In genomic region chr9:38200431-38200830, GRCh38 we compare ENCODE assay signal across 25 cellular contexts.
A peak's percentile ranks its signal among the peaks of the same experiment; 100 is the strongest.
DNase-seq lines count a peak whose midpoint lies in the region; ATAC-seq and TF ChIP-seq lines count a peak whose summit lies in the region.
"Had no signal": no experiment of that assay in that cellular context is flagged by ENCODE, and none has a peak within 500 bp of the region (broad histone marks: within the 10 kb centered on the region; RNA-seq: fewer than 3 reads in every experiment).

No MANE protein-coding gene starts in this region.

- no peaks in the 10 kb centered on the region for H3K36me3 ChIP-seq in colonic mucosa
- H3K36me3 ChIP-seq: HAP-1, thoracic aorta had no signal

- H3K9me3 ChIP-seq in colonic mucosa = no peaks in the 10 kb centered on the region
- H3K9me3 ChIP-seq: HAP-1, thoracic aorta had no signal

- no peak overlapping the region for H3K4me3 ChIP-seq in colonic mucosa
- H3K4me3 ChIP-seq: HAP-1, thoracic aorta had no signal

- no peak overlapping the region for H3K9ac ChIP-seq in colonic mucosa (ENCODE audit: low read depth in 2 of 2, low read length in 2 of 2)

- no peak overlapping the region for H3K27ac ChIP-seq in colonic mucosa
- H3K27ac ChIP-seq: thoracic aorta had no signal

- intact Hi-C loops in colonic mucosa (cut with DNase I) = no loop called here

- no peaks in the 10 kb centered on the region for H3K27me3 ChIP-seq in colonic mucosa

- TF ChIP-seq CTCF in colonic mucosa (IDR thresholded peaks at IDR 0.05) = no peak

- peak; percentile 7 for DNase-seq in NCI-H748 (lab: John Stamatoyannopoulos, UW; ENCODE audit: unreplicated experiment)
- DNase-seq in NCI-H748 treated with DMSO at 0.1 percent for 48 hours (lab: John Stamatoyannopoulos, UW) = no peak
- DNase-seq in astrocyte of the hippocampus (ENCODE audit: low read depth, low spot score) = peak; percentile 6
- DNase-seq in inferior parietal cortex (ENCODE audit: extremely low spot score) = peak; percentile 15
- DNase-seq in stimulated activated CD4-positive, alpha-beta T cell treated with anti-CD3 and anti-CD28 coated beads, Interleukin-12 subunit alpha, Interleukin-12 subunit beta, amount 100 ng/mL, for 4 hours = no peak
- DNase-seq in colonic mucosa = no peak
- no peak for DNase-seq in NCI-H187 treated with DMSO at 0.1 percent for 48 hours (lab: John Stamatoyannopoulos, UW)
- DNase-seq: activated B cell treated with CpG ODN at 0.5 μM for 24 hours; activated CD8-positive, alpha-beta memory T cell treated with anti-CD3 and anti-CD28 coated beads, Interleukin-2, amount 10 ng/mL, durations not matched to agents 7 days and 5 days; activated naive CD4-positive, alpha-beta T cell treated with anti-CD3 and anti-CD28 coated beads, Interleukin-2, amount 10 ng/mL, durations not matched to agents 7 days and 5 days; AML-193; amniotic stem cell; CD8-positive, alpha-beta memory T cell; foreskin fibroblast; mammary epithelial cell; NCI-H1105; NCI-H2081; NCI-H446 treated with DMSO at 0.1 percent for 48 hours; SHP77 treated with DMSO at 0.1 percent for 48 hours; stimulated activated naive CD4-positive, alpha-beta T cell treated with Interleukin-2 at 50 U/mL for 16 hours; T1000 had no signal

- no peaks in the 10 kb centered on the region for H3K4me1 ChIP-seq in colonic mucosa
- H3K4me1 ChIP-seq: HAP-1 had no signal

- ATAC-seq in GM18873 (IDR thresholded peaks at IDR 0.05; ENCODE audit: low FRiP score, unreplicated experiment) = no peak
- ATAC-seq: activated CD8-positive, alpha-beta memory T cell treated with anti-CD3 and anti-CD28 coated beads, Interleukin-2, amount 10 ng/mL, durations not matched to agents 7 days and 5 days; Panc1 had no signal

Comparison
In these comparisons a context has a peak if more than half of its experiments do, and no peak if none do; other contexts are left out.
1. DNase-seq: peak in NCI-H748 (single experiment), astrocyte of the hippocampus (single experiment) and inferior parietal cortex (single experiment); none in NCI-H748 treated with DMSO at 0.1 percent for 48 hours (single experiment), stimulated activated CD4-positive, alpha-beta T cell treated with anti-CD3 and anti-CD28 coated beads, Interleukin-12 subunit alpha, Interleukin-12 subunit beta, amount 100 ng/mL, for 4 hours (single experiment), colonic mucosa (single experiment) and NCI-H187 treated with DMSO at 0.1 percent for 48 hours (single experiment).